In genomic region chr1:33443067-33443704, GRCh38 we compare ENCODE assay signal across 15 cellular contexts. TPM values are rescaled to one million over a fixed set of nuclear protein-coding genes. Genes with fewer than 3 reads are reported as not detected.
A peak's percentile ranks its signal among the peaks of the same experiment; 100 is the strongest.
DNase-seq lines count a peak whose midpoint lies in the region; TF ChIP-seq lines count a peak whose summit lies in the region.
"Had no signal": no experiment of that assay in that cellular context is flagged by ENCODE, and none has a peak within 500 bp of the region (broad histone marks: within the 10 kb centered on the region; RNA-seq: fewer than 3 reads in every experiment).

No MANE protein-coding gene starts in this region.

- H3K23me2 ChIP-seq in H9 (ENCODE audit: insufficient read length, low read depth, low read length, poor library complexity, severe bottlenecking), result no peaks in the 10 kb centered on the region

- no peak overlapping the region for H3K56ac ChIP-seq in H9 (ENCODE audit: insufficient read length, low read depth, low read length)

- TF ChIP-seq CTCF in fibroblast of lung (conservative IDR thresholded peaks at IDR 0.05 in 1 of 2, IDR thresholded peaks at IDR 0.05 in 1 of 2; ENCODE audit: low read depth in 1 of 2, low read length in 2 of 2) (no peak), H9 (conservative IDR thresholded peaks at IDR 0.05) (no peak)

- H3K14ac ChIP-seq in neuronal stem cell (ENCODE audit: low read length), result no peak overlapping the region
- no peak overlapping the region for H3K14ac ChIP-seq in H9 (ENCODE audit: insufficient read depth, low read length)

- no peak overlapping the region for H2AK5ac ChIP-seq in neuronal stem cell (ENCODE audit: low read depth, low read length)
- no peak overlapping the region for H2AK5ac ChIP-seq in H9 (ENCODE audit: insufficient read length, low read length)

- H3K4me1 ChIP-seq in fibroblast of lung (ENCODE audit: control insufficient read depth, extremely low read depth, insufficient read depth, low read length) (peaks cover 7% of the 10 kb centered on the region), neuronal stem cell (ENCODE audit: control insufficient read depth in 2 of 2, insufficient read depth in 1 of 2, low read depth in 1 of 2, low read length in 2 of 2) (peaks cover 0 to 8% of the 10 kb centered on the region in 2 donors), H9 (ENCODE audit: insufficient read depth, low read length) (no peaks in the 10 kb centered on the region; the same call in 1 of the 2 replicates)

- H3K23ac ChIP-seq in neuronal stem cell (ENCODE audit: low read depth, low read length, poor library complexity), result no peak overlapping the region
- no peak overlapping the region for H3K23ac ChIP-seq in H9 (ENCODE audit: insufficient read length, low read depth, low read length)

- H2BK15ac ChIP-seq in neuronal stem cell (ENCODE audit: low read length) (no peak overlapping the region), H9 (ENCODE audit: low read depth, low read length) (no peak overlapping the region)

- H3K36me3 ChIP-seq in fibroblast of lung (ENCODE audit: control insufficient read depth, insufficient read depth, low read length) (no peaks in the 10 kb centered on the region), neuronal stem cell (replicated peaks in 1 of 2; ENCODE audit: control insufficient read depth in 2 of 2, insufficient read depth in 2 of 2, low read length in 2 of 2) (no peaks in the 10 kb centered on the region)
- H3K36me3 ChIP-seq: neural progenitor cell had no signal

- H3K27ac ChIP-seq in fibroblast of lung (ENCODE audit: insufficient read depth, low read length) (no peak overlapping the region), neuronal stem cell (replicated peaks; ENCODE audit: low read length) (no peak overlapping the region), H9 (ENCODE audit: insufficient read length, low read depth, low read length) (no peak overlapping the region)
- H3K27ac ChIP-seq: neural progenitor cell had no signal

- H3K4me2 ChIP-seq in fibroblast of lung (ENCODE audit: extremely low read depth, insufficient read depth, low read length) (no peak overlapping the region), neuronal stem cell (ENCODE audit: insufficient read depth, low read length, poor library complexity, severe bottlenecking) (no peak overlapping the region), H9 (ENCODE audit: insufficient read depth, insufficient read length, low read length) (no peak overlapping the region)
- H3K4me2 ChIP-seq: neural progenitor cell had no signal

- H3K4ac ChIP-seq in neuronal stem cell (ENCODE audit: low read length) (no peak overlapping the region), H9 (ENCODE audit: low read depth, low read length) (no peak overlapping the region)

- H3K79me2 ChIP-seq in fibroblast of lung (ENCODE audit: control insufficient read depth, insufficient read depth, low read length) (no peaks in the 10 kb centered on the region), H9 (ENCODE audit: insufficient read depth, low read length) (no peaks in the 10 kb centered on the region)

- no CpG with 5 or more reads among the region's 4 CpGs for WGBS in neuronal stem cell (ENCODE audit: extremely low coverage in 2 of 2, insufficient read length in 2 of 2, insufficient replicate concordance in 1 of 2), 2 donors
- no CpG with 5 or more reads among the region's 4 CpGs for WGBS in H9 (ENCODE audit: extremely low coverage, insufficient read length, low lambda C conversion rate)

- H3K79me1 ChIP-seq in neuronal stem cell (ENCODE audit: low read depth, low read length), result no peaks in the 10 kb centered on the region
- H3K79me1 ChIP-seq in H9 (ENCODE audit: insufficient read depth, low read depth, low read length, poor library complexity, severe bottlenecking), result no peaks in the 10 kb centered on the region

- H2BK12ac ChIP-seq in neuronal stem cell (ENCODE audit: low read length) (no peak overlapping the region), H9 (ENCODE audit: insufficient read length, low read depth, low read length) (no peak overlapping the region)

- H4K8ac ChIP-seq in neuronal stem cell (ENCODE audit: low read depth, low read length), result no peak overlapping the region
- H4K8ac ChIP-seq in H9 (replicated peaks; ENCODE audit: insufficient read length, low read depth, low read length), result no peak overlapping the region

- peaks cover 20 to 24% of the 10 kb centered on the region in 2 experiments for H3K4me1 Mint-ChIP-seq in H9
- H3K4me1 Mint-ChIP-seq: activated CD4-positive, alpha-beta T cell treated with anti-CD3 and anti-CD28 coated beads for 36 hours; stimulated activated naive CD8-positive, alpha-beta T cell treated with anti-CD3 and anti-CD28 coated beads, Interleukin-15, amount 100 ng/mL, for 72 hours had no signal

- H3K27me3 Mint-ChIP-seq in H9 (ENCODE audit: low read depth), result peaks cover 15% of the 10 kb centered on the region

- H3K9me3 Mint-ChIP-seq in H9, result peaks cover 0 to 2% of the 10 kb centered on the region in 2 experiments; a peak in 2 of 5 replicates
- H3K9me3 Mint-ChIP-seq: activated naive CD8-positive, alpha-beta T cell treated with anti-CD3 and anti-CD28 coated beads, Interleukin-2, amount 50 U/mL, for 24 hours; stimulated activated naive CD8-positive, alpha-beta T cell treated with anti-CD3 and anti-CD28 coated beads, Interleukin-15, amount 100 ng/mL, for 72 hours had no signal

- H3K18ac ChIP-seq in neuronal stem cell (ENCODE audit: low read length), result no peak overlapping the region
- H3K18ac ChIP-seq in H9 (ENCODE audit: insufficient read length, low read depth, low read length), result no peak overlapping the region

- H3K9ac ChIP-seq in fibroblast of lung (ENCODE audit: insufficient read depth, low read length) (no peak overlapping the region), neuronal stem cell (ENCODE audit: low read depth, low read length, poor library complexity) (no peak overlapping the region), H9 (ENCODE audit: extremely low read depth, insufficient read length, low read length) (no peak overlapping the region)
- H3K9ac ChIP-seq: neural progenitor cell had no signal

- no peaks in the 10 kb centered on the region for H4K20me1 ChIP-seq in fibroblast of lung (ENCODE audit: control insufficient read depth, extremely low read depth, insufficient read depth, low read length)
- no peaks in the 10 kb centered on the region for H4K20me1 ChIP-seq in H9 (ENCODE audit: control insufficient read depth, insufficient read depth, insufficient read length)

- H2BK5ac ChIP-seq in neuronal stem cell (ENCODE audit: low read length) (no peak overlapping the region), H9 (ENCODE audit: insufficient read length, low read length) (no peak overlapping the region)

- no peak overlapping the region for H3K4me3 Mint-ChIP-seq in H9
- H3K4me3 Mint-ChIP-seq: activated CD4-positive, alpha-beta T cell treated with anti-CD3 and anti-CD28 coated beads for 36 hours; activated naive CD8-positive, alpha-beta T cell treated with anti-CD3 and anti-CD28 coated beads, Interleukin-2, amount 50 U/mL, for 24 hours; neural progenitor cell; stimulated activated naive CD8-positive, alpha-beta T cell treated with anti-CD3 and anti-CD28 coated beads, Interleukin-15, amount 100 ng/mL, for 72 hours had no signal

- H2BK20ac ChIP-seq in H9 (ENCODE audit: low read depth, low read length, poor library complexity, severe bottlenecking), result no peak overlapping the region

- H4K91ac ChIP-seq in neuronal stem cell (ENCODE audit: low read depth, low read length, poor library complexity), result no peak overlapping the region
- H4K91ac ChIP-seq in H9 (ENCODE audit: insufficient read length, low read depth, low read length), result no peak overlapping the region

- DNase-seq in COLO829 (ENCODE audit: low spot score), result peak; percentile 78
- peak; percentile 93 for DNase-seq in NCI-H226
- peak; percentile 52 to 66 for DNase-seq in fibroblast of lung (ENCODE audit: low read depth in 2 of 2)
- no peak for DNase-seq in neuronal stem cell (ENCODE audit: low spot score)
- DNase-seq in COR-L47 (lab: John Stamatoyannopoulos, UW), result no peak
- DNase-seq in H9, result no peak
- DNase-seq in C1 segment of cervical spinal cord (lab: John Stamatoyannopoulos, UW), result no peak
- no peak for DNase-seq in SKM-1 treated with dmso at 0.1 percent for 144 hours (lab: John Stamatoyannopoulos, UW; ENCODE audit: unreplicated experiment)
- DNase-seq: activated CD4-positive, alpha-beta T cell treated with anti-CD3 and anti-CD28 coated beads for 36 hours; activated naive CD8-positive, alpha-beta T cell treated with anti-CD3 and anti-CD28 coated beads, Interleukin-2, amount 50 U/mL, for 24 hours; erythroblast; NCI-H446 treated with DMSO at 0.1 percent for 48 hours; stimulated activated naive CD8-positive, alpha-beta T cell treated with anti-CD3 and anti-CD28 coated beads, Interleukin-15, amount 100 ng/mL, for 72 hours; T-helper 1 cell had no signal

- H3K9me3 ChIP-seq in fibroblast of lung (ENCODE audit: control insufficient read depth, insufficient read depth, low read depth, low read length) (no peaks in the 10 kb centered on the region), neuronal stem cell (replicated peaks in 1 of 2; ENCODE audit: control insufficient read depth in 2 of 2, insufficient read depth in 1 of 2, low read depth in 1 of 2, low read length in 2 of 2) (peaks cover 0 to 7% of the 10 kb centered on the region in 2 donors), H9 (ENCODE audit: control insufficient read depth, low read depth, low read length) (no peaks in the 10 kb centered on the region)

- no peak overlapping the region for H3K27ac Mint-ChIP-seq in H9
- H3K27ac Mint-ChIP-seq: activated CD4-positive, alpha-beta T cell treated with anti-CD3 and anti-CD28 coated beads for 36 hours; activated naive CD8-positive, alpha-beta T cell treated with anti-CD3 and anti-CD28 coated beads, Interleukin-2, amount 50 U/mL, for 24 hours; neural progenitor cell; stimulated activated naive CD8-positive, alpha-beta T cell treated with anti-CD3 and anti-CD28 coated beads, Interleukin-15, amount 100 ng/mL, for 72 hours had no signal

- H4K5ac ChIP-seq in H9 (ENCODE audit: insufficient read length, low read depth, low read length), result no peak overlapping the region

- H3K4me3 ChIP-seq in fibroblast of lung (replicated peaks in 1 of 4; ENCODE audit: control extremely low read depth in 1 of 4, insufficient read depth in 1 of 4, low read depth in 3 of 4, low read length in 4 of 4), result no peak overlapping the region
- H3K4me3 ChIP-seq in neuronal stem cell (ENCODE audit: low read length in 2 of 2), result no peak overlapping the region
- H3K4me3 ChIP-seq: neural progenitor cell had no signal

- H3K36me3 Mint-ChIP-seq in H9 (ENCODE audit: insufficient read depth in 1 of 3, low read depth in 3 of 3), result no peaks in the 10 kb centered on the region
- H3K36me3 Mint-ChIP-seq: neural progenitor cell had no signal

- H3T11ph ChIP-seq in H9 (ENCODE audit: low read length), result no peak overlapping the region

- H2BK120ac ChIP-seq in neuronal stem cell (ENCODE audit: low read depth, low read length) (no peak overlapping the region), H9 (ENCODE audit: low read depth, low read length, poor library complexity, severe bottlenecking) (no peak overlapping the region)

- H3K27me3 ChIP-seq in fibroblast of lung (ENCODE audit: control insufficient read depth, insufficient read depth, low read length), result no peaks in the 10 kb centered on the region
- H3K27me3 ChIP-seq in neuronal stem cell (ENCODE audit: control insufficient read depth in 3 of 3, insufficient read depth in 3 of 3, low read depth in 1 of 3, low read length in 3 of 3), result no peaks in the 10 kb centered on the region
- H3K27me3 ChIP-seq in H9 (ENCODE audit: insufficient read depth, low read length), result no peaks in the 10 kb centered on the region; the same call in 1 of the 2 replicates
- H3K27me3 ChIP-seq: neural progenitor cell had no signal

- H2AFZ ChIP-seq in fibroblast of lung (ENCODE audit: low read length) (no peak overlapping the region), neuronal stem cell (ENCODE audit: low read length) (peak overlapping the region; percentile 82), H9 (ENCODE audit: low read length) (no peak overlapping the region)

RNA-seq across cellular contexts. Expression of gene PHC2, which starts 12.3 kb away (rescaled TPM):
- 62.6 and 66.3 TPM in 2 replicates for total RNA-seq in fibroblast of lung
- polyA plus RNA-seq in fibroblast of lung, result 75.8 and 84.1 TPM in 2 replicates
- 94.4 and 98.6 TPM in 2 replicates for polyA plus RNA-seq in fibroblast of lung (2012)
- 158 and 188 TPM in 2 replicates for polyA minus RNA-seq in fibroblast of lung (ENCODE audit: low replicate concordance)
- polyA plus RNA-seq in neuronal stem cell (2013, experiment 1 of 2), result 128 TPM
- 124 TPM for polyA plus RNA-seq in neuronal stem cell (2013, experiment 2 of 2)
- 8.1 and 9.4 TPM in 2 replicates for total RNA-seq in H9 (2021)

RNA-seq across cellular contexts. Expression of gene ZSCAN20, which starts 29.3 kb away (rescaled TPM):
- 8.7 and 13.0 TPM in 2 replicates for total RNA-seq in fibroblast of lung
- 2.0 and 3.1 TPM in 2 replicates for polyA plus RNA-seq in fibroblast of lung
- polyA plus RNA-seq in fibroblast of lung (2012), result 1.5 and 2.8 TPM in 2 replicates
- 2.3 and 5.1 TPM in 2 replicates for polyA minus RNA-seq in fibroblast of lung (ENCODE audit: low replicate concordance)
- 2.1 TPM for polyA plus RNA-seq in neuronal stem cell (2013, experiment 1 of 2)
- 2.0 TPM for polyA plus RNA-seq in neuronal stem cell (2013, experiment 2 of 2)
- total RNA-seq in H9 (2021), result 3.8 and 3.9 TPM in 2 replicates

Comparison
In these comparisons a context has a peak if more than half of its experiments do, and no peak if none do; other contexts are left out.
1. DNase-seq: peak in COLO829 (single experiment), NCI-H226 (single experiment) and fibroblast of lung (2 of 2); none in neuronal stem cell (single experiment), COR-L47 (single experiment), H9 (single experiment), C1 segment of cervical spinal cord (0 of 14) and SKM-1 treated with dmso at 0.1 percent for 144 hours (single experiment).